In the genomic region with DNA sequence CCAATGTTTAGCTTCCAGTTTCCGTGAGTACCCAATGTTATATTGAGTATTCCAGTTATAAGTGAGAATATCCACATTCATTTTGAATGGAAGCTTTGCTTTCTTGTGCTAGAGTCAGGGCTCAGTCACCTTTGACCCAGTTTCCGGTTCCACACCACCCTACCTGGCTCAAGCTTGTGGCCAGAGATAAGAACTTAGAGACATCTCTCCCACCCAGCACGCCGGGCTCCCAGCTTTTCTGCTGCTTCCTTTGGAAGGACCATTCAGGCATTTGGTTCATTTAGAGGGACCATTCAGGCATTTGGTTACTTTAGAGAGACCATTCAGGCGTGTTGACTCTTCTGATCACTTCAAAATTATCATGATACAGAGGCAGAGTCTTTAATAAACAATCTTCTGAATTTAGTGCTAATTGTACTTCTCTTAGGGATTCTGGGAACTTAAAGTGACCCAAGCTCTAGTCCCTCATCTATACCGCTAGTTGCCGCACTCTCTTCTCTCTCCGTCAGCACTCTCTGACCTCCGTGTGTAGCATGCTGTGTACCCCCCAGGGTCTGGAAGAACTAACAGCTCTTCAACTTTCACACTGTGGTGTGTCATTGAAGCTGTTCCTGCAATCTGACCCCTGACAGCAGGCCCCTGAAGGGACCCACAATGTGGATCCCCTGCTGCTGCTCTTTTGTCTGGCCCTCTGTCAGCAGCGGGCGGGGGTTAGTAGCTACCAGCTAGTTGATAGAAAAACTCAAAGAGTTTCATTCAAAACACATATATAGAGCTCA, we compare ENCODE assay signal across 25 cellular contexts.
DNase-seq lines count a peak whose midpoint lies in the region; FAIRE-seq and TF ChIP-seq lines count a peak whose summit lies in the region.
"Had no signal": no experiment of that assay in that cellular context is flagged by ENCODE, and none has a peak within 500 bp of the region (broad histone marks: within the 10 kb centered on the region; RNA-seq: fewer than 3 reads in every experiment).

No MANE protein-coding gene starts in this region.

- H3K56ac ChIP-seq in H1 (replicated peaks; ENCODE audit: insufficient read length, low read depth, low read length) = no peak overlapping the region

- H3K36me3 Mint-ChIP-seq in activated CD4-positive, alpha-beta memory T cell treated with anti-CD3 and anti-CD28 coated beads for 36 hours = no peaks in the 10 kb centered on the region
- no peaks in the 10 kb centered on the region for H3K36me3 Mint-ChIP-seq in activated T-helper 1 cell treated with anti-CD3 and anti-CD28 coated beads, Interleukin-12 subunit alpha, Interleukin-12 subunit beta, Interleukin-2, Interleukin-4 antibody, amounts not matched to agents 30 ng/mL and 10 ng/mL and 1 ng/mL, durations not matched to agents 14 hours and 24 hours and 36 hours (ENCODE audit: low read depth)
- H3K36me3 Mint-ChIP-seq: activated naive CD4-positive, alpha-beta T cell treated with anti-CD3 and anti-CD28 coated beads, Interleukin-2, amount 50 U/mL, for 72 hours; CD8-positive, alpha-beta T cell had no signal

- no peak overlapping the region for H3K18ac ChIP-seq in H1 (ENCODE audit: extremely low read depth, low read length)

- no peak overlapping the region for H3K27ac ChIP-seq in H1 (ENCODE audit: low read depth, low read length)
- no peak overlapping the region for H3K27ac ChIP-seq in PC-9
- H3K27ac ChIP-seq: KMS-11, tibial nerve had no signal

- H3K4me3 ChIP-seq in H1 (ENCODE audit: extremely low read depth in 1 of 4, insufficient read depth in 2 of 4, low read depth in 3 of 4, low read length in 4 of 4) (peak overlapping the region in 1 of 4 experiments; percentile 30; a peak in 1 of 8 replicates), PC-9 (no peak overlapping the region)
- H3K4me3 ChIP-seq: tibial nerve had no signal

- H3K27ac Mint-ChIP-seq in activated CD4-positive, alpha-beta memory T cell treated with anti-CD3 and anti-CD28 coated beads for 36 hours = no peak overlapping the region
- no peak overlapping the region for H3K27ac Mint-ChIP-seq in activated T-helper 1 cell treated with anti-CD3 and anti-CD28 coated beads, Interleukin-12 subunit alpha, Interleukin-12 subunit beta, Interleukin-2, Interleukin-4 antibody, amounts not matched to agents 30 ng/mL and 10 ng/mL and 1 ng/mL, durations not matched to agents 14 hours and 24 hours and 36 hours
- H3K27ac Mint-ChIP-seq: activated naive CD4-positive, alpha-beta T cell treated with anti-CD3 and anti-CD28 coated beads, Interleukin-2, amount 50 U/mL, for 72 hours; activated T-helper 2 cell treated with anti-CD3 and anti-CD28 coated beads, Interferon-gamma antibody, Interleukin-2, Interleukin-4, amounts not matched to agents 10 μg/mL and 5 μg/mL and 100 μg/mL, durations not matched to agents 14 hours and 24 hours and 36 hours; CD8-positive, alpha-beta T cell; nephron had no signal

- TF ChIP-seq POLR2A in H1 (IDR thresholded peaks at IDR 0.05; ENCODE audit: control extremely low read depth in 1 of 2, low read depth in 2 of 2, low read length in 2 of 2) = no peak

- H3K36me3 ChIP-seq in H1 (ENCODE audit: control insufficient read depth in 2 of 4, insufficient read depth in 4 of 4, low read length in 3 of 4) (no peaks in the 10 kb centered on the region), PC-9 (ENCODE audit: low read depth) (no peaks in the 10 kb centered on the region)
- H3K36me3 ChIP-seq: tibial nerve had no signal

- H3K9me3 ChIP-seq in H1 (ENCODE audit: insufficient read depth in 2 of 2, low read depth in 1 of 2, low read length in 1 of 2) = no peaks in the 10 kb centered on the region
- no peaks in the 10 kb centered on the region for H3K9me3 ChIP-seq in PC-9 (ENCODE audit: insufficient read depth, low read depth)
- H3K9me3 ChIP-seq: tibial nerve had no signal

- no peaks in the 10 kb centered on the region for H3K79me1 ChIP-seq in H1 (ENCODE audit: low read depth, low read length)

- TF ChIP-seq CTCF in H1 (IDR thresholded peaks at IDR 0.05; ENCODE audit: control extremely low read depth in 1 of 3, insufficient read depth in 1 of 3, low read depth in 1 of 3, low read length in 3 of 3) = peak in 1 of 3 experiments; percentile 37; a peak in 2 of 4 replicates
- no peak for TF ChIP-seq CTCF in PC-9 (conservative IDR thresholded peaks at IDR 0.05)

- no peak overlapping the region for H4K8ac ChIP-seq in H1 (ENCODE audit: extremely low read depth, insufficient read depth, low read length)

- H3K9me2 ChIP-seq in PC-9 (ENCODE audit: insufficient read depth) = no peaks in the 10 kb centered on the region

- no peak overlapping the region for H3K23ac ChIP-seq in H1 (ENCODE audit: insufficient read length)

- peak overlapping the region; percentile 77; the same call in 1 of the 2 replicates for H2BK15ac ChIP-seq in H1 (ENCODE audit: low read length)

- intact Hi-C loops in activated CD4-positive, alpha-beta memory T cell treated with anti-CD3 and anti-CD28 coated beads for 36 hours (cut with micrococcal nuclease) = no loop called here
- intact Hi-C loops in PC-9 (cut with micrococcal nuclease; ENCODE audit: unreplicated experiment) = no loop called here
- intact Hi-C loops in activated T-helper 1 cell treated with anti-CD3 and anti-CD28 coated beads, Interleukin-12 subunit alpha, Interleukin-12 subunit beta, Interleukin-2, Interleukin-4 antibody, amounts not matched to agents 30 ng/mL and 10 ng/mL and 1 ng/mL, durations not matched to agents 14 hours and 24 hours and 36 hours (cut with micrococcal nuclease) = no loop called here

- CTCF ChIA-PET in H1 (lab: Charles Lee; ENCODE audit: partially characterized antibody) (interaction anchor here (0.5 to 1.1 kb wide), 4 partner anchors 10 to 156 kb away, joined by 3 to 4 read pairs (median 3); no protein-coding TSS in a partner anchor), PC-9 (lab: Charles Lee) (no interaction called here)
- CTCF ChIA-PET in activated CD4-positive, alpha-beta memory T cell treated with anti-CD3 and anti-CD28 coated beads for 36 hours (lab: Charles Lee) = no interaction called here

- H3K27me3 Mint-ChIP-seq in activated CD4-positive, alpha-beta memory T cell treated with anti-CD3 and anti-CD28 coated beads for 36 hours = no peaks in the 10 kb centered on the region
- no peaks in the 10 kb centered on the region for H3K27me3 Mint-ChIP-seq in activated T-helper 1 cell treated with anti-CD3 and anti-CD28 coated beads, Interleukin-12 subunit alpha, Interleukin-12 subunit beta, Interleukin-2, Interleukin-4 antibody, amounts not matched to agents 30 ng/mL and 10 ng/mL and 1 ng/mL, durations not matched to agents 14 hours and 24 hours and 36 hours (ENCODE audit: insufficient read depth)

- H3K9ac ChIP-seq in H1 (replicated peaks in 1 of 4; ENCODE audit: extremely low read depth in 1 of 4, low read depth in 3 of 4, low read length in 3 of 4) = no peak overlapping the region
- H3K9ac ChIP-seq: KMS-11 had no signal

- peak; percentile 57 for FAIRE-seq in H1 (lab: Jason Lieb, UNC)
- FAIRE-seq: A204.1, endometrium, G401.6 had no signal

- H4K20me1 ChIP-seq in H1 (replicated peaks in 1 of 2; ENCODE audit: control insufficient read depth in 1 of 2, insufficient read depth in 2 of 2, low read length in 2 of 2) (no peaks in the 10 kb centered on the region), PC-9 (ENCODE audit: insufficient read depth) (no peaks in the 10 kb centered on the region)

- H3K4me1 Mint-ChIP-seq in activated CD4-positive, alpha-beta memory T cell treated with anti-CD3 and anti-CD28 coated beads for 36 hours (ENCODE audit: low read depth) = no peaks in the 10 kb centered on the region
- H3K4me1 Mint-ChIP-seq in activated T-helper 1 cell treated with anti-CD3 and anti-CD28 coated beads, Interleukin-12 subunit alpha, Interleukin-12 subunit beta, Interleukin-2, Interleukin-4 antibody, amounts not matched to agents 30 ng/mL and 10 ng/mL and 1 ng/mL, durations not matched to agents 14 hours and 24 hours and 36 hours (ENCODE audit: low read depth) = no peaks in the 10 kb centered on the region
- H3K4me1 Mint-ChIP-seq: nephron had no signal

- H3K27me3 ChIP-seq in H1 (replicated peaks in 1 of 4; ENCODE audit: control insufficient read depth in 3 of 4, extremely low read depth in 1 of 4, insufficient read depth in 3 of 4, low read length in 3 of 4) (no peaks in the 10 kb centered on the region), PC-9 (ENCODE audit: insufficient read depth, low read depth) (no peaks in the 10 kb centered on the region)
- H3K27me3 ChIP-seq: tibial nerve had no signal

- H4K5ac ChIP-seq in H1 (ENCODE audit: insufficient read length, low read depth, low read length) = no peak overlapping the region

- H3K79me2 ChIP-seq in H1 (ENCODE audit: control insufficient read depth in 1 of 2, insufficient read depth in 2 of 2, low read length in 2 of 2) (no peaks in the 10 kb centered on the region), PC-9 (ENCODE audit: low read depth) (no peaks in the 10 kb centered on the region)

- H2BK120ac ChIP-seq in H1 (replicated peaks; ENCODE audit: low read depth, low read length) = no peak overlapping the region

- H3K23me2 ChIP-seq in H1 (ENCODE audit: low read depth, low read length) = no peaks in the 10 kb centered on the region

- POLR2A ChIA-PET in H1 (lab: Charles Lee; ENCODE audit: partially characterized antibody) = no interaction called here
- POLR2A ChIA-PET in activated CD4-positive, alpha-beta memory T cell treated with anti-CD3 and anti-CD28 coated beads for 36 hours (lab: Charles Lee) = no interaction called here
- POLR2A ChIA-PET in PC-9 (lab: Charles Lee; ENCODE audit: unreplicated experiment) = no interaction called here

- peaks cover 0 to 5% (median 3%) of the 10 kb centered on the region in 4 experiments; a peak in 4 of 7 replicates for H3K4me1 ChIP-seq in H1 (replicated peaks in 1 of 4; ENCODE audit: control insufficient read depth in 3 of 4, insufficient read depth in 4 of 4, low read length in 3 of 4)
- H3K4me1 ChIP-seq in PC-9 (replicated peaks; ENCODE audit: insufficient read depth) = no peaks in the 10 kb centered on the region
- H3K4me1 ChIP-seq: tibial nerve had no signal

- peaks cover 5% of the 10 kb centered on the region for H3K9me3 Mint-ChIP-seq in activated CD4-positive, alpha-beta memory T cell treated with anti-CD3 and anti-CD28 coated beads for 36 hours
- H3K9me3 Mint-ChIP-seq in activated T-helper 1 cell treated with anti-CD3 and anti-CD28 coated beads, Interleukin-12 subunit alpha, Interleukin-12 subunit beta, Interleukin-2, Interleukin-4 antibody, amounts not matched to agents 30 ng/mL and 10 ng/mL and 1 ng/mL, durations not matched to agents 14 hours and 24 hours and 36 hours = no peaks in the 10 kb centered on the region
- H3K9me3 Mint-ChIP-seq: activated naive CD4-positive, alpha-beta T cell treated with anti-CD3 and anti-CD28 coated beads, Interleukin-2, amount 50 U/mL, for 72 hours; CD8-positive, alpha-beta T cell; nephron had no signal

- H2AK5ac ChIP-seq in H1 (ENCODE audit: low read depth, low read length) = no peak overlapping the region; the same call in 1 of the 2 replicates

- 0 out of 2 replicates have a peak overlapping the region, but pooled peaks have one; percentile 31 for H2BK12ac ChIP-seq in H1 (ENCODE audit: low read depth, low read length)

- TF ChIP-seq RAD21 in H1 (IDR thresholded peaks at IDR 0.05 in 1 of 2, conservative IDR thresholded peaks at IDR 0.05 in 1 of 2; ENCODE audit: low read depth in 2 of 2, low read length in 2 of 2) = peak; percentile 35 to 44; a peak in 3 of 4 replicates

- H3F3A ChIP-seq in PC-9 (ENCODE audit: insufficient read depth, low read depth) = no peaks in the 10 kb centered on the region

- no peak overlapping the region for H2AFZ ChIP-seq in H1 (ENCODE audit: low read length)
- H2AFZ ChIP-seq in PC-9 = no peak overlapping the region

- H3K4me3 Mint-ChIP-seq in activated CD4-positive, alpha-beta memory T cell treated with anti-CD3 and anti-CD28 coated beads for 36 hours = no peak overlapping the region
- H3K4me3 Mint-ChIP-seq in activated T-helper 1 cell treated with anti-CD3 and anti-CD28 coated beads, Interleukin-12 subunit alpha, Interleukin-12 subunit beta, Interleukin-2, Interleukin-4 antibody, amounts not matched to agents 30 ng/mL and 10 ng/mL and 1 ng/mL, durations not matched to agents 14 hours and 24 hours and 36 hours = no peak overlapping the region
- H3K4me3 Mint-ChIP-seq: CD8-positive, alpha-beta T cell; nephron had no signal

- H3K14ac ChIP-seq in H1 (ENCODE audit: insufficient read length) = no peak overlapping the region

- no peak overlapping the region for H4K91ac ChIP-seq in H1 (replicated peaks; ENCODE audit: insufficient read length, low read length)

- no peak overlapping the region for H2BK5ac ChIP-seq in H1 (ENCODE audit: low read depth, low read length)

- peak; percentile 1 for DNase-seq in NCI-H82 (lab: John Stamatoyannopoulos, UW)
- no peak for DNase-seq in NCI-H82 treated with DMSO at 0.1 percent for 48 hours (lab: John Stamatoyannopoulos, UW; ENCODE audit: unreplicated experiment)
- peak; percentile 51 to 59 for DNase-seq in H1 (ENCODE audit: low read depth in 1 of 2, low spot score in 2 of 2)
- DNase-seq in left kidney (ENCODE audit: low read depth, low spot score) = peak; percentile 2
- DNase-seq in activated CD4-positive, alpha-beta memory T cell treated with anti-CD3 and anti-CD28 coated beads for 36 hours = no peak
- DNase-seq in NCI-H1694 treated with DMSO at 0.1 percent for 48 hours (lab: John Stamatoyannopoulos, UW) = no peak
- DNase-seq in PC-9 = no peak
- no peak for DNase-seq in activated T-helper 1 cell treated with anti-CD3 and anti-CD28 coated beads, Interleukin-12 subunit alpha, Interleukin-12 subunit beta, Interleukin-2, Interleukin-4 antibody, amounts not matched to agents 30 ng/mL and 10 ng/mL and 1 ng/mL, durations not matched to agents 14 hours and 24 hours and 36 hours (ENCODE audit: low spot score)
- DNase-seq: activated CD4-positive, alpha-beta T cell treated with anti-CD3 and anti-CD28 coated beads, Interleukin-2, amount 50 U/mL, for 48 hours; activated CD4-positive, CD25-positive, alpha-beta regulatory T cell; activated CD8-positive, alpha-beta memory T cell treated with anti-CD3 and anti-CD28 coated beads, Interleukin-2, amount 50 U/mL, for 48 hours; anterior cingulate cortex; CD8-positive, alpha-beta T cell; cortex of kidney; NCI-H1436; SW 1271; T1000 had no signal

- TF ChIP-seq EP300 in H1 (IDR thresholded peaks at IDR 0.05; ENCODE audit: borderline replicate concordance in 1 of 2, low read depth in 2 of 2, low read length in 2 of 2) = peak in 1 of 2 experiments; percentile 31; a peak in 1 of 3 replicates

- no peak overlapping the region for H3K4ac ChIP-seq in H1 (replicated peaks; ENCODE audit: insufficient read length, low read depth, low read length)

- no peak overlapping the region for H2BK20ac ChIP-seq in H1 (ENCODE audit: low read length)

- no TSS peak for BruUV-seq in PC-9 (replicated peaks; lab: Mats Ljungman, UMichigan)

- 43% methylated on average over 11 of the region's 11 CpGs; no CpG with 5 or more reads in 1 of the 2 experiments for WGBS in H1 (ENCODE audit: extremely low coverage in 1 of 2, insufficient coverage in 1 of 2, insufficient read length in 1 of 2, insufficient replicate concordance in 2 of 2, low coverage in 1 of 2, low lambda C conversion rate in 2 of 2, missing lambda C conversion rate in 1 of 2), 2 experiments

- H3K4me2 ChIP-seq in H1 (ENCODE audit: insufficient read depth in 1 of 2, low read depth in 2 of 2, low read length in 2 of 2) (peak overlapping the region; percentile 47 to 55), PC-9 (no peak overlapping the region)
- H3K4me2 ChIP-seq: KMS-11 had no signal

Comparison
In these comparisons a context has a peak if more than half of its experiments do, and no peak if none do; other contexts are left out.
1. DNase-seq: peak in NCI-H82 (single experiment), H1 (2 of 2) and left kidney (single experiment); none in NCI-H82 treated with DMSO at 0.1 percent for 48 hours (single experiment), activated CD4-positive, alpha-beta memory T cell treated with anti-CD3 and anti-CD28 coated beads for 36 hours (single experiment), NCI-H1694 treated with DMSO at 0.1 percent for 48 hours (single experiment), PC-9 (0 of 2) and activated T-helper 1 cell treated with anti-CD3 and anti-CD28 coated beads, Interleukin-12 subunit alpha, Interleukin-12 subunit beta, Interleukin-2, Interleukin-4 antibody, amounts not matched to agents 30 ng/mL and 10 ng/mL and 1 ng/mL, durations not matched to agents 14 hours and 24 hours and 36 hours (single experiment).